24 cellular contexts compared by ENCODE assay signal in the genomic region with DNA sequence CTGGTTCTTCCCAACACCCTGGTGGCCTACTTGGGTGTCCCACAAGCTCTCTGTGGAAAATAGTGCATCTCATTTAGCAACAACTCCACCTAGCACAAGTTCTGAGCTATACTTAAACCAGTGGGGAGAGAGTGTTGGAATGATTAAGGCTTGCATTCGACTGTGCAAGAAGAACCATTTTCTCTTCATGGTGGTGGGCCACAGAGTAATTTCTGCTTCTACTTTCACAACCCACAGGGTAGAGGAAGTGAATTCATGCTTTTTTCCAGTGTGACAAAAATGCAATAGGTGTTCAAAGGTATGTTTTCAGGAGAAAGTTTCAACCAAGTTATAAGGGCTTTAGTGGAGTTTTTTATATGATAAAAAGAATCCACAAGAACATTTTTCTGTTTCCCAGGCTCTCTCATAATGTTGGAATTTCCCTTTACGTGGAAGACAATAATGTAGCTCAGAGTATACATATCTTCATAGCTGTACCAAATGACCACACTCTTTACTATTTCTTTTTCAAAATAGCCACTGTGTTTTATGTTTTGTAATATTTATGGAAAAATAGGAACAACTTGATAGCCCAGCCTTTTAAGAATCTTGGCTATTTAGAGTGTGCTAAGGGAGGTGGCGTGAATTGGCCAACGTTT.
A peak's percentile ranks its signal among the peaks of the same experiment; 100 is the strongest.
DNase-seq lines count a peak whose midpoint lies in the region; ATAC-seq, FAIRE-seq and TF ChIP-seq lines count a peak whose summit lies in the region.
"Had no signal": no experiment of that assay in that cellular context is flagged by ENCODE, and none has a peak within 500 bp of the region (broad histone marks: within the 10 kb centered on the region; RNA-seq: fewer than 3 reads in every experiment).

No MANE protein-coding gene starts in this region.

- no peak for TF ChIP-seq CTCF in GM12878 (IDR thresholded peaks at IDR 0.05 in 2 of 3, conservative IDR thresholded peaks at IDR 0.05 in 1 of 3; ENCODE audit: control insufficient read depth in 2 of 3, extremely low read depth in 1 of 3, insufficient read depth in 1 of 3, low read depth in 3 of 3, low read length in 3 of 3)
- TF ChIP-seq CTCF in MM.1S (IDR thresholded peaks at IDR 0.05; ENCODE audit: low read length), result no peak

- RAD21 ChIA-PET in GM12878 (lab: Charles Lee; ENCODE audit: unreplicated experiment), result interaction anchor here (1.1 kb wide), 1 partner anchor 8 kb away, joined by 3 read pairs; no protein-coding TSS in a partner anchor

- intact Hi-C loops in GM12878 (cut with micrococcal nuclease; ENCODE audit: unreplicated experiment) (no loop called here), Right ventricle myocardium superior (cut with DNase I) (no loop called here)

- no peaks in the 10 kb centered on the region for H3K4me1 Mint-ChIP-seq in activated T-helper 17 cell treated with anti-CD3 and anti-CD28 coated beads, Interleukin-2, amount 50 U/mL, for 72 hours
- H3K4me1 Mint-ChIP-seq: natural killer cell; stimulated activated memory B cell treated with anti-CD40 and anti-IgM and Interleukin-4, amounts not matched to agents 10 μg/mL and 1 μg/mL and 100 μg/mL, for 72 hours had no signal

- SMC1A ChIA-PET in GM12878 (lab: Charles Lee; ENCODE audit: uncharacterized antibody, unreplicated experiment), result interaction anchor here (1.6 kb wide), 1 partner anchor 9 kb away, joined by 4 read pairs; no protein-coding TSS in a partner anchor

- H2AFZ ChIP-seq in ACC112 (ENCODE audit: low read length, unreplicated experiment) (peak overlapping the region; percentile 26), GM12878 (ENCODE audit: control insufficient read depth, low read depth, low read length) (no peak overlapping the region), MM.1S (ENCODE audit: low read length) (no peak overlapping the region)

- H3K4me2 ChIP-seq in GM12878 (ENCODE audit: control insufficient read depth, insufficient read depth) (no peak overlapping the region), MM.1S (ENCODE audit: low read depth, low read length) (no peak overlapping the region)
- H3K4me2 ChIP-seq: A549 had no signal

- H3K27ac Mint-ChIP-seq in activated T-helper 17 cell treated with anti-CD3 and anti-CD28 coated beads, Interleukin-2, amount 50 U/mL, for 72 hours, result no peak overlapping the region
- H3K27ac Mint-ChIP-seq: natural killer cell; progenitor cell of endocrine pancreas; stimulated activated memory B cell treated with anti-CD40 and anti-IgM and Interleukin-4, amounts not matched to agents 10 μg/mL and 1 μg/mL and 100 μg/mL, for 72 hours had no signal

- no peaks in the 10 kb centered on the region for H3K9me2 ChIP-seq in MM.1S (replicated peaks; ENCODE audit: insufficient read depth, low read length)

- H3K9ac ChIP-seq in GM12878 (ENCODE audit: control insufficient read depth, insufficient read depth, low read length) (no peak overlapping the region), MM.1S (ENCODE audit: low read length) (no peak overlapping the region)

- DNase-seq in GM12878 (ENCODE audit: low read depth, low spot score) (no peak), NCI-H774 (lab: John Stamatoyannopoulos, UW) (no peak), Right ventricle myocardium superior (no peak), MM.1S (no peak)
- DNase-seq: activated CD4-positive, CD25-positive, alpha-beta regulatory T cell treated with anti-CD3 and anti-CD28 coated beads, Interleukin-2, amount 50 U/mL, for 72 hours; activated gamma-delta T cell; aorta; colonic mucosa; DMS79 treated with DMSO at 0.1 percent for 48 hours; glutamatergic neuron; natural killer cell; NCI-H1694 treated with DMSO at 0.1 percent for 48 hours; NCI-H446 treated with DMSO at 0.1 percent for 48 hours; SIG-M5; spleen; transverse colon had no signal

- no peaks in the 10 kb centered on the region for H3K27me3 Mint-ChIP-seq in activated T-helper 17 cell treated with anti-CD3 and anti-CD28 coated beads, Interleukin-2, amount 50 U/mL, for 72 hours
- H3K27me3 Mint-ChIP-seq: stimulated activated memory B cell treated with anti-CD40 and anti-IgM and Interleukin-4, amounts not matched to agents 10 μg/mL and 1 μg/mL and 100 μg/mL, for 72 hours had no signal

- no peak for TF ChIP-seq POLR2A in GM12878 (IDR thresholded peaks at IDR 0.05; ENCODE audit: low read depth, low read length)

- H3K4me1 ChIP-seq in ACC112 (ENCODE audit: control insufficient read depth, insufficient read depth, low read length, unreplicated experiment), result no peaks in the 10 kb centered on the region
- no peaks in the 10 kb centered on the region for H3K4me1 ChIP-seq in GM12878 (ENCODE audit: control insufficient read depth, insufficient read depth, low read length)
- no peaks in the 10 kb centered on the region for H3K4me1 ChIP-seq in MM.1S (ENCODE audit: low read length)
- H3K4me1 ChIP-seq: colonic mucosa, spleen, transverse colon had no signal

- H3K9me3 ChIP-seq in GM12878 (replicated peaks; ENCODE audit: control insufficient read depth, insufficient read depth, low read length), result no peaks in the 10 kb centered on the region; the same call in 2 of the 3 replicates
- H3K9me3 ChIP-seq in MM.1S (replicated peaks; ENCODE audit: insufficient read depth, low read length), result no peaks in the 10 kb centered on the region
- H3K9me3 ChIP-seq: A549, colonic mucosa, transverse colon had no signal

- H3K36me3 Mint-ChIP-seq in activated T-helper 17 cell treated with anti-CD3 and anti-CD28 coated beads, Interleukin-2, amount 50 U/mL, for 72 hours (ENCODE audit: low read depth), result no peaks in the 10 kb centered on the region
- H3K36me3 Mint-ChIP-seq: natural killer cell; stimulated activated memory B cell treated with anti-CD40 and anti-IgM and Interleukin-4, amounts not matched to agents 10 μg/mL and 1 μg/mL and 100 μg/mL, for 72 hours had no signal

- H3K4me3 ChIP-seq in ACC112 (ENCODE audit: low read depth, low read length) (no peak overlapping the region), GM12878 (no peak overlapping the region), MM.1S (ENCODE audit: low read length) (no peak overlapping the region)
- H3K4me3 ChIP-seq: A549, colonic mucosa, spleen, transverse colon had no signal

- POLR2A ChIA-PET in GM12878 (lab: Charles Lee), result no interaction called here

- no peak for TF ChIP-seq RAD21 in GM12878 (IDR thresholded peaks at IDR 0.05; ENCODE audit: insufficient read depth, low read depth, low read length)

- no peaks in the 10 kb centered on the region for H3F3A ChIP-seq in MM.1S (ENCODE audit: insufficient read depth, low read length)

- H3K9me3 Mint-ChIP-seq in activated T-helper 17 cell treated with anti-CD3 and anti-CD28 coated beads, Interleukin-2, amount 50 U/mL, for 72 hours, result no peaks in the 10 kb centered on the region

- CTCF ChIA-PET in GM12878 (lab: Yijun Ruan, JAX), result no interaction called here

- WGBS in GM12878 (ENCODE audit: insufficient coverage, insufficient replicate concordance, low lambda C conversion rate, missing lambda C conversion rate), result 9% methylated on average over 4 of the region's 4 CpGs

- H3K27ac ChIP-seq in ACC112 (ENCODE audit: low read depth, low read length), result no peak overlapping the region
- H3K27ac ChIP-seq in GM12878 (ENCODE audit: control insufficient read depth, insufficient read depth), result no peak overlapping the region
- H3K27ac ChIP-seq in MM.1S (ENCODE audit: low read length), result no peak overlapping the region
- H3K27ac ChIP-seq: A549, C4-2B, colonic mucosa, spleen, transverse colon had no signal

- H3K27me3 ChIP-seq in ACC112 (ENCODE audit: insufficient read depth, low read length), result no peaks in the 10 kb centered on the region
- H3K27me3 ChIP-seq in GM12878 (replicated peaks in 1 of 2; ENCODE audit: control insufficient read depth in 2 of 2, insufficient read depth in 2 of 2, low read length in 1 of 2), result no peaks in the 10 kb centered on the region; a peak in 1 of 4 replicates
- no peaks in the 10 kb centered on the region for H3K27me3 ChIP-seq in MM.1S (replicated peaks; ENCODE audit: insufficient read depth, low read length)
- H3K27me3 ChIP-seq: colonic mucosa, spleen, transverse colon had no signal

- ATAC-seq in GM19351 (IDR thresholded peaks at IDR 0.05; ENCODE audit: unreplicated experiment) (peak; percentile 72), HG02885 (IDR thresholded peaks at IDR 0.05; ENCODE audit: poor library complexity, unreplicated experiment) (peak; percentile 75), GM12878 (no peak; the same call in 1 of the 3 replicates), Right ventricle myocardium superior (ENCODE audit: poor library complexity) (no peak)
- ATAC-seq in activated T-helper 17 cell treated with anti-CD3 and anti-CD28 coated beads, Interleukin-2, amount 50 U/mL, for 72 hours (replicated peaks), result no peak
- ATAC-seq: A549; natural killer cell; stimulated activated memory B cell treated with anti-CD40 and anti-IgM and Interleukin-4, amounts not matched to agents 10 μg/mL and 1 μg/mL and 100 μg/mL, for 72 hours had no signal

- H3K36me3 ChIP-seq in ACC112 (ENCODE audit: insufficient read depth, low read length) (no peaks in the 10 kb centered on the region), GM12878 (ENCODE audit: control insufficient read depth in 2 of 2, insufficient read depth in 2 of 2, low read length in 1 of 2) (no peaks in the 10 kb centered on the region), MM.1S (replicated peaks; ENCODE audit: insufficient read depth, low read length) (no peaks in the 10 kb centered on the region)
- H3K36me3 ChIP-seq: colonic mucosa, spleen, transverse colon had no signal

- no peaks in the 10 kb centered on the region for H3K79me2 ChIP-seq in ACC112 (ENCODE audit: control insufficient read depth, insufficient read depth, low read length, unreplicated experiment)
- H3K79me2 ChIP-seq in GM12878 (ENCODE audit: control insufficient read depth, insufficient read depth, low read length), result no peaks in the 10 kb centered on the region
- H3K79me2 ChIP-seq in MM.1S (ENCODE audit: low read length), result no peaks in the 10 kb centered on the region

- in situ Hi-C loops in GM12878 (cut with MboI), result no loop called here

- FAIRE-seq in GM12878 (lab: Jason Lieb, UNC), result no peak
- FAIRE-seq: A549 had no signal

- H3K4me3 Mint-ChIP-seq in activated T-helper 17 cell treated with anti-CD3 and anti-CD28 coated beads, Interleukin-2, amount 50 U/mL, for 72 hours, result no peak overlapping the region
- H3K4me3 Mint-ChIP-seq: natural killer cell; stimulated activated memory B cell treated with anti-CD40 and anti-IgM and Interleukin-4, amounts not matched to agents 10 μg/mL and 1 μg/mL and 100 μg/mL, for 72 hours had no signal

- BruUV-seq in GM12878 (replicated peaks; lab: Mats Ljungman, UMichigan), result no TSS peak

- TF ChIP-seq EP300 in GM12878 (IDR thresholded peaks at IDR 0.05; ENCODE audit: borderline replicate concordance in 1 of 2, control insufficient read depth in 1 of 2, low read depth in 2 of 2, low read length in 2 of 2), result no peak

- no peaks in the 10 kb centered on the region for H4K20me1 ChIP-seq in GM12878 (ENCODE audit: control insufficient read depth, insufficient read depth)
- no peaks in the 10 kb centered on the region for H4K20me1 ChIP-seq in MM.1S (ENCODE audit: insufficient read depth, low read length)

TF ChIP-seq in GM12878, 131 proteins besides CTCF, POLR2A, EP300 and RAD21:
- TF ChIP-seq HDAC6 (IDR thresholded peaks at IDR 0.05; ENCODE audit: unreplicated experiment) (no peak), RUNX3 (IDR thresholded peaks at IDR 0.05; ENCODE audit: low read length) (0 out of 2 replicates have a peak, but pooled peaks have one; percentile 17)

Comparison
In these comparisons a context has a peak if more than half of its experiments do, and no peak if none do; other contexts are left out.
1. ATAC-seq: peak in GM19351 (single experiment) and HG02885 (single experiment); none in GM12878 (single experiment), activated T-helper 17 cell treated with anti-CD3 and anti-CD28 coated beads, Interleukin-2, amount 50 U/mL, for 72 hours (single experiment) and Right ventricle myocardium superior (single experiment).